In genomic region chr6:16737389-16737788, GRCh38 we compare ENCODE assay signal across 12 cellular contexts. TPM values are rescaled to one million over a fixed set of nuclear protein-coding genes. Genes with fewer than 3 reads are reported as not detected.
DNase-seq lines count a peak whose midpoint lies in the region; ATAC-seq and TF ChIP-seq lines count a peak whose summit lies in the region.
"Had no signal": no experiment of that assay in that cellular context is flagged by ENCODE, and none has a peak within 500 bp of the region (broad histone marks: within the 10 kb centered on the region; RNA-seq: fewer than 3 reads in every experiment).

No MANE protein-coding gene starts in this region.

- no peak for TF ChIP-seq EP300 in esophagus muscularis mucosa (IDR thresholded peaks at IDR 0.05)

- H3K27ac ChIP-seq in CD4-positive, alpha-beta T cell (ENCODE audit: low read depth, low read length): no peak overlapping the region
- H3K27ac ChIP-seq in esophagus muscularis mucosa (replicated peaks in 1 of 4) (peak overlapping the region; percentile 2 to 67 (median 47)), neutrophil (peak overlapping the region; percentile 15)
- H3K27ac ChIP-seq: cardiac muscle cell had no signal

- no peak for DNase-seq in CD4-positive, alpha-beta T cell
- peak; percentile 64 for DNase-seq in RPMI7951 (ENCODE audit: low read depth)
- no peak for DNase-seq in esophagus muscularis mucosa (ENCODE audit: extremely low spot score)
- no peak for DNase-seq in midbrain (lab: John Stamatoyannopoulos, UW)
- DNase-seq in inferior parietal cortex (ENCODE audit: extremely low spot score): no peak
- no peak for DNase-seq in NOMO-1 treated with DMSO at 0.1 percent for 48 hours (lab: John Stamatoyannopoulos, UW; ENCODE audit: unreplicated experiment)
- DNase-seq: activated CD4-positive, CD25-positive, alpha-beta regulatory T cell treated with anti-CD3 and anti-CD28 coated beads, Interleukin-2, amount 50 U/mL, for 72 hours; stimulated activated CD4-positive, alpha-beta T cell treated with anti-CD3 and anti-CD28 coated beads, Interleukin-2, amount 100 ng/mL, for 48 hours had no signal

- no peaks in the 10 kb centered on the region for H3K27me3 Mint-ChIP-seq in CD4-positive, alpha-beta T cell
- H3K27me3 Mint-ChIP-seq: IgD-negative memory B cell had no signal

- no peak for TF ChIP-seq POLR2A in esophagus muscularis mucosa (IDR thresholded peaks at IDR 0.05; ENCODE audit: low read depth)

- no peaks in the 10 kb centered on the region for H3K27me3 ChIP-seq in CD4-positive, alpha-beta T cell (ENCODE audit: control insufficient read depth, insufficient read depth, low read length)
- H3K27me3 ChIP-seq in esophagus muscularis mucosa: no peaks in the 10 kb centered on the region
- no peaks in the 10 kb centered on the region for H3K27me3 ChIP-seq in neutrophil
- H3K27me3 ChIP-seq: cardiac muscle cell had no signal

- H3K4me1 Mint-ChIP-seq in CD4-positive, alpha-beta T cell (ENCODE audit: low read depth): peaks cover 53% of the 10 kb centered on the region

- TF ChIP-seq CTCF in CD4-positive, alpha-beta T cell (IDR thresholded peaks at IDR 0.05): no peak
- no peak for TF ChIP-seq CTCF in esophagus muscularis mucosa (IDR thresholded peaks at IDR 0.05)
- no peak for TF ChIP-seq CTCF in neutrophil (IDR thresholded peaks at IDR 0.05)

- intact Hi-C loops in CD4-positive, alpha-beta T cell (cut with DNase I, micrococcal nuclease): loop anchor here (5.0 to 10.0 kb wide), 2 partner anchors 35 to 227 kb away; no protein-coding TSS in a partner anchor
- intact Hi-C loops in esophagus muscularis mucosa (cut with DNase I): no loop called here

- H3K4me3 ChIP-seq in esophagus muscularis mucosa: no peak overlapping the region
- H3K4me3 ChIP-seq in neutrophil (ENCODE audit: low read depth in 1 of 2, low read length in 1 of 2): no peak overlapping the region
- H3K4me3 ChIP-seq: cardiac muscle cell had no signal

- no peak for ATAC-seq in CD4-positive, alpha-beta T cell (ENCODE audit: poor library complexity)
- no peak for ATAC-seq in HG02642 (IDR thresholded peaks at IDR 0.05; ENCODE audit: poor library complexity, unreplicated experiment)

- H3K4me1 ChIP-seq in esophagus muscularis mucosa (peaks cover 49 to 66% (median 57%) of the 10 kb centered on the region in 4 donors), neutrophil (ENCODE audit: control insufficient read depth in 1 of 2, insufficient read depth in 1 of 2, low read depth in 1 of 2, low read length in 1 of 2) (peaks cover 19 to 21% of the 10 kb centered on the region in 2 experiments)

- no peaks in the 10 kb centered on the region for H3K9me3 Mint-ChIP-seq in CD4-positive, alpha-beta T cell
- H3K9me3 Mint-ChIP-seq: IgD-negative memory B cell had no signal

- H3K9me3 ChIP-seq in CD4-positive, alpha-beta T cell (ENCODE audit: control insufficient read depth, low read length): no peaks in the 10 kb centered on the region
- no peaks in the 10 kb centered on the region for H3K9me3 ChIP-seq in esophagus muscularis mucosa
- no peaks in the 10 kb centered on the region for H3K9me3 ChIP-seq in neutrophil

- POLR2A ChIA-PET in CD4-positive, alpha-beta T cell (lab: Charles Lee): interaction anchor here (1.4 kb wide), 1 partner anchor 22 kb away, joined by 3 read pairs; no protein-coding TSS in a partner anchor

- CTCF ChIA-PET in CD4-positive, alpha-beta T cell (lab: Charles Lee): interaction anchor here (1.3 to 2.1 kb wide), 5 partner anchors 10 to 406 kb away, joined by 3 to 7 read pairs (median 4); no protein-coding TSS in a partner anchor

- H3K36me3 ChIP-seq in esophagus muscularis mucosa (no peaks in the 10 kb centered on the region), neutrophil (peaks cover 19% of the 10 kb centered on the region)
- H3K36me3 ChIP-seq: cardiac muscle cell had no signal

- WGBS in esophagus muscularis mucosa: 70% methylated on average over 1 of the region's 1 CpG

- peak overlapping the region; percentile 3 for H3K27ac Mint-ChIP-seq in CD4-positive, alpha-beta T cell

- H3K36me3 Mint-ChIP-seq in CD4-positive, alpha-beta T cell (ENCODE audit: low read depth): peaks cover 23% of the 10 kb centered on the region

- no peak overlapping the region for H3K4me3 Mint-ChIP-seq in CD4-positive, alpha-beta T cell
- H3K4me3 Mint-ChIP-seq: IgD-negative memory B cell had no signal

RNA-seq across cellular contexts. Expression of gene ATXN1, which starts 23.9 kb away (rescaled TPM):
- total RNA-seq in CD4-positive, alpha-beta T cell: 10 to 100 TPM; 74.2 to 76.7 TPM
- 29.1 and 31.2 TPM in 2 replicates for total RNA-seq in RPMI7951 (2014; rRNA removed; shearing (Covaris generic))
- total RNA-seq in esophagus muscularis mucosa: 10 to 100 TPM; 42.4 to 74.9 (median 52.1) TPM
